Comparison of ENCODE assay signal across 8 cellular contexts in the genomic region with DNA sequence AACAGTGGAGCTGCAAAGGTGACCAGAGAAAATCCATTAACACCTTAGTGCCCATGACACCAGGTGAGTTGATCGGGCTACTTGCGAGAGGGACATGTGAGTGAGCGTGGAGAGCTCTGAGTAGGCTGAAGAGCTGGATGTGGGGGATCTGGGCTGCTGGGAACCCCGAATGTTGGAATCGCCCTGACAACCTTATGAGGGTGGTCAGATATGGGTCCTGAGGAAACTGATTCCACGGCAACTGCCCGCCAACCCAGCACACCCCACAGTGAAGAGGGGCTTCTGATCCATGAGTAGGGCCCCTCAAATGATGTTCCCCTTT. TPM values are rescaled to one million over a fixed set of nuclear protein-coding genes. Genes with fewer than 3 reads are reported as not detected.
DNase-seq lines count a peak whose midpoint lies in the region; ATAC-seq and TF ChIP-seq lines count a peak whose summit lies in the region.

No MANE protein-coding gene starts in this region.

- POLR2A ChIA-PET in HEK293T (lab: Yijun Ruan, JAX): interaction anchor here (1.0 to 4.3 kb wide), 6 partner anchors 10 to 270 kb away, joined by 4 to 20 read pairs (median 10); a partner anchor contains a TSS

- peaks cover 37% of the 10 kb centered on the region for H3K4me1 Mint-ChIP-seq in T-helper 1 cell treated with Interleukin-12 subunit alpha and Interleukin-12 subunit beta and Interleukin-4 antibody, amounts not matched to agents 30 μg/mL and 1 μg/mL, for 36 hours (ENCODE audit: low read depth)

- H3K36me3 Mint-ChIP-seq in T-helper 1 cell treated with Interleukin-12 subunit alpha and Interleukin-12 subunit beta and Interleukin-4 antibody, amounts not matched to agents 30 μg/mL and 1 μg/mL, for 36 hours (ENCODE audit: low read depth): no peaks in the 10 kb centered on the region

- WGBS in adrenal gland, 4 donors: 19 to 50% (median 22%) methylated on average over 3 to 7 of the region's 7 CpGs
- 6 to 7% methylated on average over 7 of the region's 7 CpGs for WGBS in thyroid gland, 2 donors

- peak overlapping the region in 3 of 5 donors; percentile 82 to 93 (median 90) for H3K27ac ChIP-seq in adrenal gland
- peak overlapping the region; percentile 88 to 95 for H3K27ac ChIP-seq in left lung
- H3K27ac ChIP-seq in thyroid gland: peak overlapping the region in 1 of 3 donors; percentile 70

- H3K27me3 Mint-ChIP-seq in T-helper 1 cell treated with Interleukin-12 subunit alpha and Interleukin-12 subunit beta and Interleukin-4 antibody, amounts not matched to agents 30 μg/mL and 1 μg/mL, for 36 hours (ENCODE audit: low read depth): peaks cover 6% of the 10 kb centered on the region

- H3K27me3 ChIP-seq in adrenal gland (no peaks in the 10 kb centered on the region), left lung (no peaks in the 10 kb centered on the region), thyroid gland (no peaks in the 10 kb centered on the region)

- CTCF ChIA-PET in HEK293T (lab: Yijun Ruan, JAX): interaction anchor here (0.8 kb wide), 1 partner anchor 27 kb away, joined by 4 read pairs; no protein-coding TSS in a partner anchor

- H3K36me3 ChIP-seq in adrenal gland (replicated peaks in 1 of 2): no peaks in the 10 kb centered on the region
- no peaks in the 10 kb centered on the region for H3K36me3 ChIP-seq in left lung
- H3K36me3 ChIP-seq in thyroid gland: no peaks in the 10 kb centered on the region

- H3K27ac Mint-ChIP-seq in T-helper 1 cell treated with Interleukin-12 subunit alpha and Interleukin-12 subunit beta and Interleukin-4 antibody, amounts not matched to agents 30 μg/mL and 1 μg/mL, for 36 hours: peak overlapping the region; percentile 83

- H3K9me3 ChIP-seq in adrenal gland (replicated peaks in 1 of 3): no peaks in the 10 kb centered on the region
- no peaks in the 10 kb centered on the region for H3K9me3 ChIP-seq in left lung
- no peaks in the 10 kb centered on the region for H3K9me3 ChIP-seq in thyroid gland

- DNase-seq in T-helper 1 cell (no peak), adrenal gland (no peak), left lung (no peak), thyroid gland (no peak), HEK293T (ENCODE audit: extremely low spot score) (no peak), middle frontal gyrus (ENCODE audit: extremely low spot score, low spot score) (no peak)
- no peak for DNase-seq in activated CD4-positive, alpha-beta T cell treated with anti-CD3 and anti-CD28 coated beads for 48 hours

- H3K4me3 ChIP-seq in adrenal gland (peak overlapping the region; percentile 1 to 95 (median 68)), left lung (peak overlapping the region; percentile 53 to 96), thyroid gland (replicated peaks in 1 of 3) (peak overlapping the region in 2 of 3 donors; percentile 64 to 83)

- intact Hi-C loops in adrenal gland (cut with DNase I): no loop called here
- intact Hi-C loops in left lung (cut with DNase I): loop anchor here in 1 of 2 donors (10.0 kb wide), 1 partner anchor 269 kb away; a partner anchor contains a TSS
- intact Hi-C loops in thyroid gland (cut with DNase I): no loop called here

- TF ChIP-seq CTCF in adrenal gland (IDR thresholded peaks at IDR 0.05) (no peak), left lung (IDR thresholded peaks at IDR 0.05) (no peak), thyroid gland (IDR thresholded peaks at IDR 0.05) (no peak)

- peak overlapping the region; percentile 87 for H3K4me3 Mint-ChIP-seq in T-helper 1 cell treated with Interleukin-12 subunit alpha and Interleukin-12 subunit beta and Interleukin-4 antibody, amounts not matched to agents 30 μg/mL and 1 μg/mL, for 36 hours

- H3K4me1 ChIP-seq in adrenal gland (replicated peaks in 1 of 2) (peaks cover 13 to 37% of the 10 kb centered on the region in 2 donors), left lung (peaks cover 16 to 61% of the 10 kb centered on the region in 2 donors), thyroid gland (peaks cover 0 to 12% of the 10 kb centered on the region in 2 donors)

- no peaks in the 10 kb centered on the region for H3K9me3 Mint-ChIP-seq in T-helper 1 cell treated with Interleukin-12 subunit alpha and Interleukin-12 subunit beta and Interleukin-4 antibody, amounts not matched to agents 30 μg/mL and 1 μg/mL, for 36 hours

- no peak for ATAC-seq in left lung

- TF ChIP-seq POLR2A in adrenal gland (IDR thresholded peaks at IDR 0.05) (no peak), thyroid gland (IDR thresholded peaks at IDR 0.05) (no peak)

TF ChIP-seq in HEK293T, 16 proteins besides CTCF, POLR2A, EP300 and RAD21:
- TF ChIP-seq TARDBP (IDR thresholded peaks at IDR 0.05) (no peak), FOXM1 (IDR thresholded peaks at IDR 0.05; ENCODE audit: borderline replicate concordance) (no peak), FOXA1 (IDR thresholded peaks at IDR 0.05) (no peak), SP1 (IDR thresholded peaks at IDR 0.05) (no peak), CTBP1 (IDR thresholded peaks at IDR 0.05; ENCODE audit: borderline replicate concordance) (no peak), NFRKB (IDR thresholded peaks at IDR 0.05) (no peak), LEF1 (IDR thresholded peaks at IDR 0.05; ENCODE audit: borderline replicate concordance) (no peak)
- TF ChIP-seq, protein P1, sequence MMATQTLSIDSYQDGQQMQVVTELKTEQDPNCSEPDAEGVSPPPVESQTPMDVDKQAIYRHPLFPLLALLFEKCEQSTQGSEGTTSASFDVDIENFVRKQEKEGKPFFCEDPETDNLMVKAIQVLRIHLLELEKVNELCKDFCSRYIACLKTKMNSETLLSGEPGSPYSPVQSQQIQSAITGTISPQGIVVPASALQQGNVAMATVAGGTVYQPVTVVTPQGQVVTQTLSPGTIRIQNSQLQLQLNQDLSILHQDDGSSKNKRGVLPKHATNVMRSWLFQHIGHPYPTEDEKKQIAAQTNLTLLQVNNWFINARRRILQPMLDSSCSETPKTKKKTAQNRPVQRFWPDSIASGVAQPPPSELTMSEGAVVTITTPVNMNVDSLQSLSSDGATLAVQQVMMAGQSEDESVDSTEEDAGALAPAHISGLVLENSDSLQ (IDR thresholded peaks at IDR 0.05): no peak

RNA-seq across cellular contexts. Expression of a gene that starts 0.7 kb away (rescaled TPM):
- total RNA-seq in adrenal gland (100 to 1,000 TPM in 7 of 8 donors, 10 to 100 TPM in 1; 60.7 to 234 (median 163) TPM), left lung (100 to 1,000 TPM; 433 to 482 TPM), thyroid gland (10 to 100 TPM; 19.6 to 45.2 (median 28.4) TPM)
- 100 to 1,000 TPM in 1 of 3 donors, 10 to 100 TPM in 2; 45.0 to 113 (median 57.7) TPM for polyA plus RNA-seq in adrenal gland
